12 cellular contexts compared by ENCODE assay signal in the genomic region with DNA sequence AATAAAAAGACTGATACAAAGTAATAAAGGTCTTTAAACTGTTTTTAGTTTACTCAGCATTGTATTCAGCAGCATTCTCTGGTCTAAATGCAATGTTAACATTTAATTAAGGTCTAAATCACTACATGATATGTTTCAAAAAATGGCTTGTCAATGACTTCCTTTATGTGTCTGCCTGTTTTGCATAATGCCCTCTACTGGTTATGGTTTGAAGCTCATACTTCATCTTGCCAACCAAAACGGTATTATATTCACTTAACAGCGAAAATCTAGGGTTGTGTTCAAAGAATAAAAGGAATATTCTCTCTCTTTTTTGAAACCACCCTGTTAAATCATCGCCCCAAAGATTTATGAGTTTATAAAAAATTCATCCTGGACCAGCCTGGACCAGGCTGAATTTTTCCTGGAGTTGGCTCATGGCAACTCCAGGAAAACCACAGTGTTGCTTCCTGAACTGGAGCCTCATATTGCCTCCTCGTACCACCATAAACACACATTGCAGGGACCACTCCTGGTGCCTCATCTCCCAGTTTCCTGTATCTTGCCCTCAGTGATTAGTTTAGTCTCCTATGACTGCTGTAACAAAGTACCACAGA. TPM values are rescaled to one million over a fixed set of nuclear protein-coding genes. Genes with fewer than 3 reads are reported as not detected.
DNase-seq lines count a peak whose midpoint lies in the region; TF ChIP-seq lines count a peak whose summit lies in the region.
"Had no signal": no experiment of that assay in that cellular context is flagged by ENCODE, and none has a peak within 500 bp of the region (broad histone marks: within the 10 kb centered on the region; RNA-seq: fewer than 3 reads in every experiment).

No MANE protein-coding gene starts in this region.

- peaks cover 2% of the 10 kb centered on the region for H3K79me2 ChIP-seq in parathyroid adenoma
- no peaks in the 10 kb centered on the region for H3K79me2 ChIP-seq in neural progenitor cell (ENCODE audit: low read depth)

- no peaks in the 10 kb centered on the region for H4K20me1 ChIP-seq in neural progenitor cell (ENCODE audit: low read depth)
- H4K20me1 ChIP-seq: BLaER1 had no signal

- H3K4me3 Mint-ChIP-seq in neural progenitor cell: no peak overlapping the region
- H3K4me3 Mint-ChIP-seq: nephron progenitor cell had no signal

- H3K4me3 ChIP-seq in LNCaP clone FGC (ENCODE audit: low read depth, low read length) (no peak overlapping the region), astrocyte of the cerebellum (ENCODE audit: low read depth, low read length) (no peak overlapping the region), parathyroid adenoma (ENCODE audit: low read depth, low read length) (no peak overlapping the region), MG63 (no peak overlapping the region), neural progenitor cell (no peak overlapping the region)
- H3K4me3 ChIP-seq: BLaER1 had no signal

- H3K4me1 ChIP-seq in parathyroid adenoma: no peaks in the 10 kb centered on the region
- H3K4me1 ChIP-seq in neural progenitor cell: peaks cover 3% of the 10 kb centered on the region
- H3K4me1 ChIP-seq: BLaER1 had no signal

- no peak overlapping the region for H2AFZ ChIP-seq in parathyroid adenoma
- H2AFZ ChIP-seq in neural progenitor cell (replicated peaks): no peak overlapping the region

- DNase-seq in NCI-H82 (lab: John Stamatoyannopoulos, UW) (peak; percentile 12), NCI-H82 treated with DMSO at 0.1 percent for 48 hours (lab: John Stamatoyannopoulos, UW; ENCODE audit: unreplicated experiment) (no peak), LNCaP clone FGC (ENCODE audit: low read depth) (no peak), astrocyte of the cerebellum (ENCODE audit: low read depth) (no peak), T1000 (lab: John Stamatoyannopoulos, UW) (no peak), MG63 (no peak), neural progenitor cell (ENCODE audit: low spot score) (no peak)
- DNase-seq: NCI-H187 treated with DMSO at 0.1 percent for 48 hours, nephron progenitor cell had no signal

- H3K27me3 ChIP-seq in parathyroid adenoma (ENCODE audit: control insufficient read depth, insufficient read depth, low read length): no peaks in the 10 kb centered on the region
- no peaks in the 10 kb centered on the region for H3K27me3 ChIP-seq in MG63
- H3K27me3 ChIP-seq in neural progenitor cell: no peaks in the 10 kb centered on the region
- H3K27me3 ChIP-seq: BLaER1 had no signal

- H3K36me3 ChIP-seq in parathyroid adenoma (ENCODE audit: control insufficient read depth, insufficient read depth, low read length): no peaks in the 10 kb centered on the region
- H3K36me3 ChIP-seq in MG63: no peaks in the 10 kb centered on the region
- H3K36me3 ChIP-seq in neural progenitor cell: no peaks in the 10 kb centered on the region
- H3K36me3 ChIP-seq: BLaER1 had no signal

- H3K9me3 ChIP-seq in parathyroid adenoma (ENCODE audit: control insufficient read depth, low read length) (no peaks in the 10 kb centered on the region), MG63 (peaks cover 3% of the 10 kb centered on the region; the same call in 1 of the 2 replicates), neural progenitor cell (ENCODE audit: low read depth) (no peaks in the 10 kb centered on the region)

- H3K4me1 Mint-ChIP-seq in neural progenitor cell: no peaks in the 10 kb centered on the region

- peaks cover 3% of the 10 kb centered on the region for H3K27me3 Mint-ChIP-seq in neural progenitor cell (ENCODE audit: insufficient read depth, low read depth)

- H3K9ac ChIP-seq in parathyroid adenoma (no peak overlapping the region), neural progenitor cell (no peak overlapping the region)
- H3K9ac ChIP-seq: BLaER1 had no signal

- H3K27ac ChIP-seq in parathyroid adenoma: no peak overlapping the region
- no peak overlapping the region for H3K27ac ChIP-seq in neural progenitor cell
- H3K27ac ChIP-seq: BLaER1, epithelial cell of prostate had no signal

- in situ Hi-C loops in astrocyte of the cerebellum (cut with HindIII; ENCODE audit: low sequenced_read_pairs): no loop called here

- H3K27ac Mint-ChIP-seq in neural progenitor cell: no peak overlapping the region
- H3K27ac Mint-ChIP-seq: nephron progenitor cell had no signal

- peaks cover 3% of the 10 kb centered on the region for H3K36me3 Mint-ChIP-seq in neural progenitor cell

- H3K9me3 Mint-ChIP-seq in neural progenitor cell: peaks cover 16% of the 10 kb centered on the region

- H3F3A ChIP-seq in neural progenitor cell (ENCODE audit: low read depth): no peaks in the 10 kb centered on the region

- peak; percentile 62 for TF ChIP-seq CTCF in LNCaP clone FGC (IDR thresholded peaks at IDR 0.05; ENCODE audit: control insufficient read depth, extremely low read depth, insufficient read depth)
- peak; percentile 7 for TF ChIP-seq CTCF in astrocyte of the cerebellum (IDR thresholded peaks at IDR 0.05; ENCODE audit: low read depth, low read length, missing control alignments)
- peak; percentile 41 for TF ChIP-seq CTCF in parathyroid adenoma (IDR thresholded peaks at IDR 0.05)
- TF ChIP-seq CTCF in neural progenitor cell (IDR thresholded peaks at IDR 0.05): no peak

- H3K4me2 ChIP-seq in parathyroid adenoma (ENCODE audit: low read length) (no peak overlapping the region), neural progenitor cell (no peak overlapping the region)
- H3K4me2 ChIP-seq: BLaER1 had no signal

RNA-seq across cellular contexts. Expression of gene NCEH1, which starts 6.7 kb away (rescaled TPM):
- 24.8 and 26.1 TPM in 2 replicates for total RNA-seq in MG63 (2014; rRNA removed; shearing (Covaris generic); ENCODE audit: low replicate concordance)
- total RNA-seq in neural progenitor cell (ENCODE audit: low replicate concordance): 3.7 and 7.7 TPM in 2 replicates

RNA-seq across cellular contexts. Expression of gene ECT2, which starts 32.9 kb away (rescaled TPM):
- 49.2 and 84.5 TPM in 2 replicates for total RNA-seq in MG63 (2014; rRNA removed; shearing (Covaris generic); ENCODE audit: low replicate concordance)
- total RNA-seq in neural progenitor cell (ENCODE audit: low replicate concordance): 163 and 267 TPM in 2 replicates
